In the genomic region with DNA sequence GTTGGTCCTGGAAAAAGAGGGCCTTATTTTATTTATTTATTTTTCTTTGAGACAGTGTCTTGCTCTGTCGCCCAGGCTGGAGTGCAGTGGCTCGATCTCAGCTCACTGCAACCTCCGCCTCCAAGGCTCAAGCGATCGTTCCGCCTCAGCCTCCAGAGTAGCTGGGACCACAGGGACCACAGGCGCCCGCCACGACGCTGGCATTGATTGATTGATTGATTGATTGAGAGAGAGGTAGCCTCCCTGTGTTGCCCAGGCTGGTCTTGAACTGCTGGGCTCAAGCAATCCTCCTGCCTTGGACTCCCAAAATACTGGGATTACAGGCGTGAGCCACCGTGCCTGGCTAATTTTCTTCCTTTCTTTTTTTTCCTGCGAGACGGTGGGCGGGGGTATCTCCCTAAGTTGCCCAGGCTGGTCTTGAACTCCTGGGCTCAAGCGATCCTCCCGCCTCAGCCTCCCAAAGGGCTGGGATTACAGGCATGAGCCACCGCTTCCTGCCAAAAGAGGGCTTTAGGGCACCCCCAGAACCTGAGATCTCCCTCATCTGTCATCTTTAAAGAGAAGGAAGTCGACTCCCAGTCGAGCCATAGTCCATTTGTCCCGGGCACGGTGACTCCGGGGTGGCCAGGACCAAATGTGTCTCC, we compare ENCODE assay signal across 8 cellular contexts. TPM values are rescaled to one million over a fixed set of nuclear protein-coding genes. Genes with fewer than 3 reads are reported as not detected.
DNase-seq lines count a peak whose midpoint lies in the region; ATAC-seq, FAIRE-seq and TF ChIP-seq lines count a peak whose summit lies in the region.
"Not testable (repeated sequence)": the region's sequence is repeated elsewhere in the genome, so short reads cannot be mapped to it uniquely, and the experiment has no call there.

No MANE protein-coding gene starts in this region.

- peak; percentile 3 for ATAC-seq in HG02571 (IDR thresholded peaks at IDR 0.05; ENCODE audit: unreplicated experiment)

- not testable (repeated sequence) for H2BK120ac ChIP-seq in H1 (replicated peaks; ENCODE audit: low read depth, low read length)

- peak overlapping the region; percentile 84 for H3K27ac ChIP-seq in RWPE1
- peak overlapping the region; percentile 45; the same call in 1 of the 2 replicates for H3K27ac ChIP-seq in H1 (ENCODE audit: low read depth, low read length)
- peak overlapping the region; percentile 76 for H3K27ac ChIP-seq in neural cell (ENCODE audit: low read length)
- H3K27ac ChIP-seq in subcutaneous abdominal adipose tissue (ENCODE audit: low read depth, low read length): peak overlapping the region; percentile 78

- H3K23ac ChIP-seq in H1 (ENCODE audit: insufficient read length): not testable (repeated sequence)

- not testable (repeated sequence) for TF ChIP-seq POLR2A in H1 (IDR thresholded peaks at IDR 0.05; ENCODE audit: control extremely low read depth in 1 of 2, low read depth in 2 of 2, low read length in 2 of 2)

- intact Hi-C loops in CD14-positive monocyte (cut with micrococcal nuclease): not testable (repeated sequence)

- WGBS in H1 (ENCODE audit: extremely low coverage in 1 of 2, insufficient coverage in 1 of 2, insufficient read length in 1 of 2, insufficient replicate concordance in 2 of 2, low coverage in 1 of 2, low lambda C conversion rate in 2 of 2, missing lambda C conversion rate in 1 of 2), 2 experiments: 67% methylated on average over 18 of the region's 23 CpGs; no CpG with 5 or more reads in 1 of the 2 experiments

- CTCF ChIA-PET in RWPE1 (lab: Yijun Ruan, JAX): not testable (repeated sequence)
- CTCF ChIA-PET in H1 (lab: Charles Lee; ENCODE audit: partially characterized antibody): interaction anchor here (1.0 kb wide), 1 partner anchor 19 kb away, joined by 3 read pairs; no protein-coding TSS in a partner anchor

- peak overlapping the region; percentile 40 to 78 (median 65); a peak in 5 of 7 replicates for H3K9ac ChIP-seq in H1 (replicated peaks in 1 of 4; ENCODE audit: extremely low read depth in 1 of 4, low read depth in 3 of 4, low read length in 3 of 4)
- peak overlapping the region; percentile 70 for H3K9ac ChIP-seq in neural cell (ENCODE audit: low read length)
- peak overlapping the region in 4 of 5 donors; percentile 30 to 78 (median 68) for H3K9ac ChIP-seq in subcutaneous abdominal adipose tissue (ENCODE audit: low read length in 5 of 5)

- peak overlapping the region; percentile 80 to 96 for H3K4me2 ChIP-seq in H1 (ENCODE audit: insufficient read depth in 1 of 2, low read depth in 2 of 2, low read length in 2 of 2)
- not testable (repeated sequence) for H3K4me2 ChIP-seq in neural cell (ENCODE audit: low read length)

- not testable (repeated sequence) for H3K14ac ChIP-seq in H1 (ENCODE audit: insufficient read length)

- not testable (repeated sequence) for H3K4me1 ChIP-seq in H1 (replicated peaks in 1 of 4; ENCODE audit: control insufficient read depth in 3 of 4, insufficient read depth in 4 of 4, low read length in 3 of 4)
- peaks cover 0 to 15% (median 9%) of the 10 kb centered on the region in 5 donors for H3K4me1 ChIP-seq in subcutaneous abdominal adipose tissue (ENCODE audit: control insufficient read depth in 5 of 5, insufficient read depth in 5 of 5, low read length in 5 of 5)

- H3K9me3 ChIP-seq in H1 (ENCODE audit: insufficient read depth in 2 of 2, low read depth in 1 of 2, low read length in 1 of 2); iPS-18c (ENCODE audit: control insufficient read depth, insufficient read depth, low read length); neural cell (ENCODE audit: low read length); subcutaneous abdominal adipose tissue (ENCODE audit: control insufficient read depth in 5 of 5, low read length in 5 of 5): not testable (repeated sequence)

- H3K23me2 ChIP-seq in H1 (ENCODE audit: low read depth, low read length): not testable (repeated sequence)

- peak overlapping the region; percentile 82 to 86 (median 84) for H3K4me3 ChIP-seq in H1 (ENCODE audit: extremely low read depth in 1 of 4, insufficient read depth in 2 of 4, low read depth in 3 of 4, low read length in 4 of 4)
- H3K4me3 ChIP-seq in iPS-18c (ENCODE audit: insufficient read depth, low read depth, low read length): peak overlapping the region; percentile 83
- peak overlapping the region; percentile 88 for H3K4me3 ChIP-seq in neural cell (ENCODE audit: low read length)
- H3K4me3 ChIP-seq in subcutaneous abdominal adipose tissue (ENCODE audit: low read depth in 1 of 5, low read length in 5 of 5): peak overlapping the region; percentile 71 to 93 (median 82)

- not testable (repeated sequence) for H4K20me1 ChIP-seq in H1 (replicated peaks in 1 of 2; ENCODE audit: control insufficient read depth in 1 of 2, insufficient read depth in 2 of 2, low read length in 2 of 2); neural cell (ENCODE audit: insufficient read depth)

- peak overlapping the region; percentile 86; the same call in 1 of the 2 replicates for H4K8ac ChIP-seq in H1 (ENCODE audit: extremely low read depth, insufficient read depth, low read length)

- peak overlapping the region; percentile 77 for H4K5ac ChIP-seq in H1 (ENCODE audit: insufficient read length, low read depth, low read length)

- TF ChIP-seq EP300 in H1 (IDR thresholded peaks at IDR 0.05; ENCODE audit: borderline replicate concordance in 1 of 2, low read depth in 2 of 2, low read length in 2 of 2); neural cell (conservative IDR thresholded peaks at IDR 0.05; ENCODE audit: poor library complexity, severe bottlenecking): not testable (repeated sequence)

- H3K18ac ChIP-seq in H1 (ENCODE audit: extremely low read depth, low read length): peak overlapping the region; percentile 87; the same call in 1 of the 2 replicates

- not testable (repeated sequence) for H3K4ac ChIP-seq in H1 (replicated peaks; ENCODE audit: insufficient read length, low read depth, low read length)

- POLR2A ChIA-PET in RWPE1 (lab: Yijun Ruan, JAX; ENCODE audit: low non-redundant PET): not testable (repeated sequence)
- POLR2A ChIA-PET in H1 (lab: Charles Lee; ENCODE audit: partially characterized antibody): interaction anchor here (0.7 to 1.2 kb wide), 3 partner anchors 40 to 209 kb away, joined by 3 read pairs; no protein-coding TSS in a partner anchor

- H3K4me3 Mint-ChIP-seq in CD14-positive monocyte: peak overlapping the region; percentile 86 to 97
- peak overlapping the region; percentile 98 for H3K4me3 Mint-ChIP-seq in activated naive CD8-positive, alpha-beta T cell

- not testable (repeated sequence) for DNase-seq in CD14-positive monocyte (ENCODE audit: low spot score); RWPE1 (ENCODE audit: low spot score); H1 (ENCODE audit: low read depth in 1 of 2, low spot score in 2 of 2)

- not testable (repeated sequence) for TF ChIP-seq CTCF in CD14-positive monocyte (IDR thresholded peaks at IDR 0.05); RWPE1 (conservative IDR thresholded peaks at IDR 0.05; ENCODE audit: low read depth); H1 (IDR thresholded peaks at IDR 0.05; ENCODE audit: control extremely low read depth in 1 of 3, insufficient read depth in 1 of 3, low read depth in 1 of 3, low read length in 3 of 3); neural cell (IDR thresholded peaks at IDR 0.05; ENCODE audit: poor library complexity, severe bottlenecking)

- peaks cover 35 to 56% (median 37%) of the 10 kb centered on the region in 3 donors for H3K27me3 Mint-ChIP-seq in CD14-positive monocyte (ENCODE audit: low read depth in 3 of 3)
- not testable (repeated sequence) for H3K27me3 Mint-ChIP-seq in activated naive CD8-positive, alpha-beta T cell

- H3K27me3 ChIP-seq in H1 (replicated peaks in 1 of 4; ENCODE audit: control insufficient read depth in 3 of 4, extremely low read depth in 1 of 4, insufficient read depth in 3 of 4, low read length in 3 of 4); neural cell (ENCODE audit: insufficient read depth, low read depth, low read length); subcutaneous abdominal adipose tissue (ENCODE audit: control insufficient read depth in 5 of 5, insufficient read depth in 4 of 5, low read length in 5 of 5): not testable (repeated sequence)

- not testable (repeated sequence) for TF ChIP-seq RAD21 in H1 (IDR thresholded peaks at IDR 0.05 in 1 of 2, conservative IDR thresholded peaks at IDR 0.05 in 1 of 2; ENCODE audit: low read depth in 2 of 2, low read length in 2 of 2); neural cell (conservative IDR thresholded peaks at IDR 0.05)

- peak overlapping the region; percentile 95; the same call in 1 of the 2 replicates for H2AFZ ChIP-seq in H1 (ENCODE audit: low read length)
- H2AFZ ChIP-seq in neural cell (ENCODE audit: low read depth, low read length): peak overlapping the region; percentile 88

- H2AK5ac ChIP-seq in H1 (ENCODE audit: low read depth, low read length): not testable (repeated sequence)

- peak overlapping the region; percentile 19 for H4K91ac ChIP-seq in H1 (replicated peaks; ENCODE audit: insufficient read length, low read length)

- H3K36me3 ChIP-seq in H1 (ENCODE audit: control insufficient read depth in 2 of 4, insufficient read depth in 4 of 4, low read length in 3 of 4); neural cell (ENCODE audit: insufficient read depth, low read length); subcutaneous abdominal adipose tissue (ENCODE audit: control insufficient read depth in 5 of 5, insufficient read depth in 5 of 5, low read length in 5 of 5): not testable (repeated sequence)

- FAIRE-seq in H1 (lab: Jason Lieb, UNC): not testable (repeated sequence)

- not testable (repeated sequence) for H2BK12ac ChIP-seq in H1 (ENCODE audit: low read depth, low read length)

- peaks cover 16% of the 10 kb centered on the region for H3K4me1 Mint-ChIP-seq in CD14-positive monocyte
- H3K4me1 Mint-ChIP-seq in activated naive CD8-positive, alpha-beta T cell (ENCODE audit: low read depth): peaks cover 32% of the 10 kb centered on the region

- not testable (repeated sequence) for H3F3A ChIP-seq in neural cell (ENCODE audit: insufficient read depth, low read length, poor library complexity, severe bottlenecking)

- H2BK5ac ChIP-seq in H1 (ENCODE audit: low read depth, low read length): peak overlapping the region; percentile 66; the same call in 1 of the 2 replicates

- H2BK15ac ChIP-seq in H1 (ENCODE audit: low read length): not testable (repeated sequence)

- H3K79me1 ChIP-seq in H1 (ENCODE audit: low read depth, low read length): not testable (repeated sequence)

- not testable (repeated sequence) for H2BK20ac ChIP-seq in H1 (ENCODE audit: low read length)

- not testable (repeated sequence) for H3K27ac Mint-ChIP-seq in CD14-positive monocyte
- peak overlapping the region; percentile 94 for H3K27ac Mint-ChIP-seq in activated naive CD8-positive, alpha-beta T cell

- H3K9me2 ChIP-seq in neural cell (ENCODE audit: insufficient read depth, low read length): not testable (repeated sequence)

- not testable (repeated sequence) for H3K9me3 Mint-ChIP-seq in CD14-positive monocyte; activated naive CD8-positive, alpha-beta T cell (ENCODE audit: low read depth)

- not testable (repeated sequence) for H3K56ac ChIP-seq in H1 (replicated peaks; ENCODE audit: insufficient read length, low read depth, low read length)

- not testable (repeated sequence) for H3K36me3 Mint-ChIP-seq in CD14-positive monocyte; activated naive CD8-positive, alpha-beta T cell

- H3K79me2 ChIP-seq in H1 (ENCODE audit: control insufficient read depth in 1 of 2, insufficient read depth in 2 of 2, low read length in 2 of 2); neural cell (replicated peaks; ENCODE audit: insufficient read depth, low read length): not testable (repeated sequence)

RNA-seq across cellular contexts. Expression of a gene that starts 0.6 kb away (rescaled TPM):
- polyA plus RNA-seq in CD14-positive monocyte (not detected), H1 (2011; rRNA removed) (2.6 and 3.6 TPM in 2 replicates), neural cell (13.0 and 14.9 TPM in 2 replicates)
- 4.7 and 6.3 TPM in 2 replicates for total RNA-seq in H1 (2021; fragmentation: NEBNext Ultra II Directional; extraction: Animal tissue kit (Norgen Biotek cat#: 25700))
- polyA plus RNA-seq in H1 (2011; cell fraction: cytosol; rRNA removed): 5.1 TPM
- 2.9 TPM for polyA plus RNA-seq in H1 (2011; cell fraction: nucleus; rRNA removed)
- 3.8 to 5.3 TPM (median 4.8 TPM) in 4 replicates for polyA plus RNA-seq in H1 (2012, experiment 1 of 2)
- 0.28 TPM for polyA plus RNA-seq in H1 (2012, experiment 2 of 2)
- polyA plus RNA-seq in H1 (2013, experiment 1 of 2): 3.4 TPM
- 4.5 TPM for polyA plus RNA-seq in H1 (2013, experiment 2 of 2)
- 8.8 and 16.4 TPM in 2 replicates for polyA minus RNA-seq in H1 (2011; rRNA and poly(A)+ RNA removed)
- 6.4 TPM for polyA minus RNA-seq in H1 (2011; cell fraction: cytosol; rRNA and poly(A)+ RNA removed)
- 14.0 TPM for polyA minus RNA-seq in H1 (2011; cell fraction: nucleus; rRNA and poly(A)+ RNA removed)
- 16.1 and 16.3 TPM in 2 replicates for polyA minus RNA-seq in neural cell
